Comparison of ENCODE assay signal across 8 cellular contexts in the genomic region with DNA sequence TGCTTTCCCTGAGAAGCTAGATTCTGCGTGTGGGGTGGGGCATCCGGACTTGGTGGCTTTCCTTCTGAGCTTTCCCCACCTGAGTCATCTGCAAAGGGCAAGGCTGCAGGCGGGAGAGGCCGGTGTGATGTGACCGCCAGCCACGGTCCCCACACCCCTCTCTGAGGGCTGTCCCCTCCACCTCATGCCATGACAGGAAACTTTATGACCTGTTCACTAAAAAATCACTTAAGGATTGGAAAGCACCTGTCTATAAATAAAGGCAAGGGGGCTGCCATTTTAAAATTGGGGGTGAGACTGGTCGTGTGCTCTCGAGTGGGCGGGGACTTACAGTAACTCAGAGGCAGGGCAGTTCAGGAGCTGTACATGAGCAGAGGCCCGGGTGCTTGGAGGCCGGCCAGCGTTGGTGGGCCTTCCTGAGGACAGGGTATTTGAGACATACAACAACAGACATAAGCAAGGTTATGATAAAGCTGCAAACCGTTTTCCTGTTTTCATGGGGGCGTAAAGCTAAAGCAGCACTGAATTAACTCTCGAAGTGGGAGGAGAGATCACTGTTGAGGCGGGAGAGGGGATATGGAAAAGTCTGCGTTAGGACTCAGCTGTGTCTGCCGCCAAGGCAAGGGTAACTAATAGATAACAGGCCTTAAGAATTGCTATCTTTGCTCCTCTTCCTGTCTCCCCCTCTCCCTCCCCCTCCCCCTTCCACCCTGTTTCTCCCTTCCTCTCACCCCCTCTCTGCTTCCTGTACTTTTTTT. TPM values are rescaled to one million over a fixed set of nuclear protein-coding genes. Genes with fewer than 3 reads are reported as not detected.
DNase-seq lines count a peak whose midpoint lies in the region; ATAC-seq, FAIRE-seq and TF ChIP-seq lines count a peak whose summit lies in the region.

No MANE protein-coding gene starts in this region.

- H3K4me3 ChIP-seq in Peyer's patch, result peak overlapping the region in 1 of 4 donors; percentile 1
- no peak overlapping the region for H3K4me3 ChIP-seq in hepatocyte

- H3K36me3 ChIP-seq in Peyer's patch, result no peaks in the 10 kb centered on the region
- H3K36me3 ChIP-seq in hepatocyte (replicated peaks; ENCODE audit: insufficient read depth, low read depth), result no peaks in the 10 kb centered on the region

- CTCF ChIA-PET in HEK293T (lab: Yijun Ruan, JAX), result interaction anchor here (0.6 kb wide), 1 partner anchor 133 kb away, joined by 3 read pairs; no protein-coding TSS in a partner anchor

- H3K9me3 ChIP-seq in Peyer's patch, result no peaks in the 10 kb centered on the region
- no peaks in the 10 kb centered on the region for H3K9me3 ChIP-seq in hepatocyte (ENCODE audit: low read depth)

- no peaks in the 10 kb centered on the region for H3K79me2 ChIP-seq in hepatocyte

- H2AFZ ChIP-seq in hepatocyte, result peak overlapping the region; percentile 63

- H3K27ac ChIP-seq in Peyer's patch (peak overlapping the region; percentile 68 to 89 (median 77)), hepatocyte (peak overlapping the region; percentile 75)

- POLR2A ChIA-PET in HEK293T (lab: Yijun Ruan, JAX), result no interaction called here

- WGBS in hepatocyte (ENCODE audit: low lambda C conversion rate, missing lambda C conversion rate), result 47% methylated on average over 18 of the region's 18 CpGs

- no peaks in the 10 kb centered on the region for H3K9me2 ChIP-seq in hepatocyte (replicated peaks; ENCODE audit: insufficient read depth)

- DNase-seq in GM12891 (ENCODE audit: insufficient read length, low spot score) (no peak), Peyer's patch (peak; percentile 48 to 80 (median 66)), hepatocyte (ENCODE audit: low spot score) (peak; percentile 58), HEK293T (ENCODE audit: extremely low spot score) (no peak), NOMO-1 (lab: John Stamatoyannopoulos, UW; ENCODE audit: unreplicated experiment in 2 of 2) (no peak)
- DNase-seq in activated gamma-delta T cell treated with anti-CD3 and anti-CD28 coated beads, Interleukin-2, amount 50 U/mL, for 16 hours (ENCODE audit: low read depth), result peak; percentile 72
- DNase-seq in stimulated activated CD4-positive, alpha-beta T cell treated with anti-CD3 and anti-CD28 coated beads, Interleukin-4, amount 100 ng/mL, for 24 hours, result peak; percentile 78

- TF ChIP-seq POLR2A in GM12891 (IDR thresholded peaks at IDR 0.05; ENCODE audit: low read depth, low read length), result peak; percentile 60; the same call in 1 of the 2 replicates
- TF ChIP-seq POLR2A in Peyer's patch (IDR thresholded peaks at IDR 0.05), result no peak

- peaks cover 0 to 35% (median 26%) of the 10 kb centered on the region in 4 donors for H3K4me1 ChIP-seq in Peyer's patch
- peaks cover 18% of the 10 kb centered on the region for H3K4me1 ChIP-seq in hepatocyte (ENCODE audit: insufficient read depth)

- H3K27me3 ChIP-seq in Peyer's patch, result no peaks in the 10 kb centered on the region
- H3K27me3 ChIP-seq in hepatocyte, result no peaks in the 10 kb centered on the region

- peak; percentile 69 for FAIRE-seq in GM12891 (lab: Jason Lieb, UNC)

- no peak for TF ChIP-seq CTCF in Peyer's patch (IDR thresholded peaks at IDR 0.05)
- TF ChIP-seq CTCF in hepatocyte (IDR thresholded peaks at IDR 0.05; ENCODE audit: poor library complexity), result no peak

- H3K4me2 ChIP-seq in hepatocyte, result peak overlapping the region; percentile 10

- peak; percentile 44 for ATAC-seq in HG02678 (IDR thresholded peaks at IDR 0.05; ENCODE audit: unreplicated experiment)

- no peaks in the 10 kb centered on the region for H4K20me1 ChIP-seq in hepatocyte (ENCODE audit: insufficient read depth, poor library complexity, severe bottlenecking)

TF ChIP-seq in GM12891, 5 proteins besides CTCF, POLR2A, EP300 and RAD21:
- TF ChIP-seq POLR2AphosphoS5 (IDR thresholded peaks at IDR 0.05; ENCODE audit: low read depth, low read length) (peak; percentile 62; the same call in 1 of the 2 replicates), SPI1 (IDR thresholded peaks at IDR 0.05; ENCODE audit: low read depth, low read length) (no peak), PAX5 (IDR thresholded peaks at IDR 0.05; ENCODE audit: insufficient read depth, low read length, severe bottlenecking) (no peak), POU2F2 (IDR thresholded peaks at IDR 0.05; ENCODE audit: low read depth, low read length) (0 out of 2 replicates have a peak, but pooled peaks have one; percentile 55), TAF1 (IDR thresholded peaks at IDR 0.05; ENCODE audit: low read depth, low read length) (peak; percentile 57; the same call in 1 of the 2 replicates)
TF ChIP-seq in GM12891: peak in this region for 3.

TF ChIP-seq in HEK293T, 16 proteins besides CTCF, POLR2A, EP300 and RAD21:
- TF ChIP-seq SUZ12 (IDR thresholded peaks at IDR 0.05) (no peak), TARDBP (IDR thresholded peaks at IDR 0.05) (no peak), FOXM1 (IDR thresholded peaks at IDR 0.05; ENCODE audit: borderline replicate concordance) (no peak), FOXA1 (IDR thresholded peaks at IDR 0.05) (no peak), L3MBTL2 (conservative IDR thresholded peaks at IDR 0.05) (no peak), HDGF (IDR thresholded peaks at IDR 0.05; ENCODE audit: borderline replicate concordance) (no peak), LEF1 (IDR thresholded peaks at IDR 0.05; ENCODE audit: borderline replicate concordance) (no peak), FOXK2 (IDR thresholded peaks at IDR 0.05) (no peak), ELF4 (IDR thresholded peaks at IDR 0.05) (no peak)

RNA-seq across cellular contexts. Expression of gene SERPINB1, which starts 16.1 kb away (rescaled TPM):
- 0.99 TPM for polyA plus RNA-seq in GM12891 (2012; ENCODE audit: low read depth, missing spikeins)
- total RNA-seq in Peyer's patch (100 to 1,000 TPM in 1 of 4 donors, 10 to 100 TPM in 3; 58.6 to 122 (median 86.4) TPM), hepatocyte (48.6 and 57.0 TPM in 2 replicates)
- 45.9 and 56.5 TPM in 2 replicates for polyA plus RNA-seq in hepatocyte

RNA-seq across cellular contexts. Expression of gene SERPINB9, which starts 45.4 kb away (rescaled TPM):
- 5.6 TPM for polyA plus RNA-seq in GM12891 (2012; ENCODE audit: low read depth, missing spikeins)
- total RNA-seq in Peyer's patch, result 10 to 100 TPM in 1 of 4 donors, 1 to 10 TPM in 3; 2.9 to 13.2 (median 4.0) TPM
- 37.2 and 51.1 TPM in 2 replicates for total RNA-seq in hepatocyte
- polyA plus RNA-seq in hepatocyte, result 60.5 and 70.0 TPM in 2 replicates

Comparison
In these comparisons a context has a peak if more than half of its experiments do, and no peak if none do; other contexts are left out.
1. DNase-seq: peak in Peyer's patch (3 of 3), activated gamma-delta T cell treated with anti-CD3 and anti-CD28 coated beads, Interleukin-2, amount 50 U/mL, for 16 hours (single experiment), hepatocyte (single experiment) and stimulated activated CD4-positive, alpha-beta T cell treated with anti-CD3 and anti-CD28 coated beads, Interleukin-4, amount 100 ng/mL, for 24 hours (single experiment); none in GM12891 (single experiment), HEK293T (single experiment) and NOMO-1 (0 of 2).